In genomic region chr6:151350442-151351145, GRCh38 we compare ENCODE assay signal across 28 cellular contexts.
"Had no signal": no experiment of that assay in that cellular context is flagged by ENCODE, and none has a peak within 500 bp of the region (broad histone marks: within the 10 kb centered on the region; RNA-seq: fewer than 3 reads in every experiment).

No MANE protein-coding gene starts in this region.

- ATAC-seq: activated CD8-positive, alpha-beta memory T cell treated with anti-CD3 and anti-CD28 coated beads, Interleukin-2, amount 10 ng/mL, durations not matched to agents 7 days and 5 days; activated naive CD8-positive, alpha-beta T cell treated with anti-CD3 and anti-CD28 coated beads, Interleukin-2, amount 50 U/mL, for 24 hours; Panc1; SK-N-SH treated with all-trans-retinoic acid at 6 μM for 48 hours; T-cell; T-helper 17 cell had no signal

- H3K27ac ChIP-seq: VCaP had no signal

- H3K27ac Mint-ChIP-seq: activated B cell treated with CpG ODN at 0.5 μM for 24 hours; activated CD4-positive, alpha-beta memory T cell treated with anti-CD3 and anti-CD28 coated beads, Interleukin-2, amount 10 ng/mL, durations not matched to agents 7 days and 5 days; activated CD8-positive, alpha-beta memory T cell treated with anti-CD3 and anti-CD28 coated beads, Interleukin-2, amount 10 ng/mL, durations not matched to agents 7 days and 5 days; activated naive CD4-positive, alpha-beta T cell treated with anti-CD3 and anti-CD28 coated beads, Interleukin-2, amount 10 ng/mL, durations not matched to agents 7 days and 5 days; activated naive CD8-positive, alpha-beta T cell; activated naive CD8-positive, alpha-beta T cell treated with anti-CD3 and anti-CD28 coated beads, Interleukin-2, amount 50 U/mL, for 24 hours; brain; T-cell; T-helper 17 cell had no signal

- DNase-seq: activated B cell treated with CpG ODN at 0.5 μM for 24 hours; activated CD4-positive, alpha-beta memory T cell treated with anti-CD3 and anti-CD28 coated beads, Interleukin-2, amount 10 ng/mL, durations not matched to agents 7 days and 5 days; activated CD4-positive, alpha-beta T cell treated with anti-CD3 and anti-CD28 coated beads for 4 hours; activated CD4-positive, alpha-beta T cell treated with anti-CD3 and anti-CD28 coated beads, Interleukin-2, amount 50 U/mL, for 1 hour; activated CD4-positive, CD25-positive, alpha-beta regulatory T cell treated with anti-CD3 and anti-CD28 coated beads, Interleukin-2, amount 50 U/mL, for 72 hours; activated CD8-positive, alpha-beta memory T cell treated with anti-CD3 and anti-CD28 coated beads for 24 hours; activated CD8-positive, alpha-beta memory T cell treated with anti-CD3 and anti-CD28 coated beads, Interleukin-2, amount 10 ng/mL, durations not matched to agents 7 days and 5 days; activated CD8-positive, alpha-beta memory T cell treated with anti-CD3 and anti-CD28 coated beads, Interleukin-2, amount 50 U/mL, for 48 hours; activated effector memory CD4-positive, alpha-beta T cell treated with Interleukin-2 at 50 U/mL for 16 hours; activated naive CD4-positive, alpha-beta T cell treated with anti-CD3 and anti-CD28 coated beads, Interleukin-2, amount 10 ng/mL, durations not matched to agents 7 days and 5 days; activated naive CD8-positive, alpha-beta T cell treated with anti-CD3 and anti-CD28 coated beads, Interleukin-2, amount 50 U/mL, for 24 hours; activated T-cell treated with anti-CD3 and anti-CD28 coated beads, Interleukin-2, amount 50 U/mL, for 48 hours; anterior cingulate cortex; NCI-H1417; NCI-H146; NCI-H187; NCI-H2107; NCI-H2171; NCI-H524; SHP77 treated with DMSO at 0.1 percent for 48 hours; T-cell; T-helper 17 cell; T-helper 9 cell had no signal

- H3K9me3 Mint-ChIP-seq: activated B cell treated with CpG ODN at 0.5 μM for 24 hours; activated CD4-positive, alpha-beta memory T cell treated with anti-CD3 and anti-CD28 coated beads, Interleukin-2, amount 10 ng/mL, durations not matched to agents 7 days and 5 days; activated naive CD4-positive, alpha-beta T cell treated with anti-CD3 and anti-CD28 coated beads, Interleukin-2, amount 10 ng/mL, durations not matched to agents 7 days and 5 days; activated naive CD8-positive, alpha-beta T cell treated with anti-CD3 and anti-CD28 coated beads, Interleukin-2, amount 50 U/mL, for 24 hours; T-cell had no signal

- H3K4me3 Mint-ChIP-seq: activated B cell treated with CpG ODN at 0.5 μM for 24 hours; activated CD4-positive, alpha-beta memory T cell treated with anti-CD3 and anti-CD28 coated beads, Interleukin-2, amount 10 ng/mL, durations not matched to agents 7 days and 5 days; activated CD8-positive, alpha-beta memory T cell treated with anti-CD3 and anti-CD28 coated beads, Interleukin-2, amount 10 ng/mL, durations not matched to agents 7 days and 5 days; activated naive CD4-positive, alpha-beta T cell treated with anti-CD3 and anti-CD28 coated beads, Interleukin-2, amount 10 ng/mL, durations not matched to agents 7 days and 5 days; activated naive CD8-positive, alpha-beta T cell; activated naive CD8-positive, alpha-beta T cell treated with anti-CD3 and anti-CD28 coated beads, Interleukin-2, amount 50 U/mL, for 24 hours; brain; T-cell; T-helper 17 cell had no signal

- H3K4me1 Mint-ChIP-seq: activated B cell treated with CpG ODN at 0.5 μM for 24 hours; activated CD8-positive, alpha-beta memory T cell treated with anti-CD3 and anti-CD28 coated beads, Interleukin-2, amount 10 ng/mL, durations not matched to agents 7 days and 5 days; activated naive CD4-positive, alpha-beta T cell treated with anti-CD3 and anti-CD28 coated beads, Interleukin-2, amount 10 ng/mL, durations not matched to agents 7 days and 5 days; activated naive CD8-positive, alpha-beta T cell treated with anti-CD3 and anti-CD28 coated beads, Interleukin-2, amount 50 U/mL, for 24 hours; T-cell had no signal

- H3K36me3 Mint-ChIP-seq: activated CD8-positive, alpha-beta memory T cell treated with anti-CD3 and anti-CD28 coated beads, Interleukin-2, amount 10 ng/mL, durations not matched to agents 7 days and 5 days; activated naive CD4-positive, alpha-beta T cell treated with anti-CD3 and anti-CD28 coated beads, Interleukin-2, amount 10 ng/mL, durations not matched to agents 7 days and 5 days had no signal

- H3K27me3 Mint-ChIP-seq: activated B cell treated with CpG ODN at 0.5 μM for 24 hours; activated CD8-positive, alpha-beta memory T cell treated with anti-CD3 and anti-CD28 coated beads, Interleukin-2, amount 10 ng/mL, durations not matched to agents 7 days and 5 days; activated naive CD8-positive, alpha-beta T cell; activated naive CD8-positive, alpha-beta T cell treated with anti-CD3 and anti-CD28 coated beads, Interleukin-2, amount 50 U/mL, for 24 hours; brain had no signal
